ENCODE assay signal across 16 cellular contexts in genomic region chr12:47989023-47989417, GRCh38. TPM values are rescaled to one million over a fixed set of nuclear protein-coding genes. Genes with fewer than 3 reads are reported as not detected.
DNase-seq lines count a peak whose midpoint lies in the region; ATAC-seq and TF ChIP-seq lines count a peak whose summit lies in the region.
"Had no signal": no experiment of that assay in that cellular context is flagged by ENCODE, and none has a peak within 500 bp of the region (broad histone marks: within the 10 kb centered on the region; RNA-seq: fewer than 3 reads in every experiment).

No MANE protein-coding gene starts in this region.

- H3K27ac ChIP-seq in endodermal cell (ENCODE audit: low read depth, low read length) (peak overlapping the region; percentile 94), neural progenitor cell (no peak overlapping the region), suprapubic skin (no peak overlapping the region)
- H3K27ac ChIP-seq: C4-2B had no signal

- H3K4me3 Mint-ChIP-seq in activated naive CD8-positive, alpha-beta T cell treated with anti-CD3 and anti-CD28 coated beads, Interleukin-2, amount 10 ng/mL, durations not matched to agents 7 days and 5 days, result no peak overlapping the region
- H3K4me3 Mint-ChIP-seq in activated naive CD8-positive, alpha-beta T cell treated with anti-CD3 and anti-CD28 coated beads, Interleukin-2, amount 50 U/mL, for 24 hours, result no peak overlapping the region
- H3K4me3 Mint-ChIP-seq in endodermal cell, result no peak overlapping the region
- H3K4me3 Mint-ChIP-seq in neural progenitor cell, result peak overlapping the region; percentile 74

- no peaks in the 10 kb centered on the region for H3K79me2 ChIP-seq in neural progenitor cell (ENCODE audit: low read depth)

- H3K36me3 Mint-ChIP-seq in activated naive CD8-positive, alpha-beta T cell treated with anti-CD3 and anti-CD28 coated beads, Interleukin-2, amount 10 ng/mL, durations not matched to agents 7 days and 5 days, result no peaks in the 10 kb centered on the region
- no peaks in the 10 kb centered on the region for H3K36me3 Mint-ChIP-seq in activated naive CD8-positive, alpha-beta T cell treated with anti-CD3 and anti-CD28 coated beads, Interleukin-2, amount 50 U/mL, for 24 hours (ENCODE audit: low read depth)
- H3K36me3 Mint-ChIP-seq in endodermal cell (ENCODE audit: low read depth) (no peaks in the 10 kb centered on the region), neural progenitor cell (peaks cover 47% of the 10 kb centered on the region)

- H3K4me3 ChIP-seq in endodermal cell (ENCODE audit: low read length), result no peak overlapping the region
- H3K4me3 ChIP-seq in neural progenitor cell, result peak overlapping the region; percentile 26
- no peak overlapping the region for H3K4me3 ChIP-seq in suprapubic skin
- H3K4me3 ChIP-seq: GM12878, K562 had no signal

- no peaks in the 10 kb centered on the region for H3K9me3 Mint-ChIP-seq in activated naive CD8-positive, alpha-beta T cell treated with anti-CD3 and anti-CD28 coated beads, Interleukin-2, amount 10 ng/mL, durations not matched to agents 7 days and 5 days
- no peaks in the 10 kb centered on the region for H3K9me3 Mint-ChIP-seq in activated naive CD8-positive, alpha-beta T cell treated with anti-CD3 and anti-CD28 coated beads, Interleukin-2, amount 50 U/mL, for 24 hours
- H3K9me3 Mint-ChIP-seq in endodermal cell, result no peaks in the 10 kb centered on the region
- H3K9me3 Mint-ChIP-seq in neural progenitor cell, result no peaks in the 10 kb centered on the region

- no peak for TF ChIP-seq POLR2A in suprapubic skin (IDR thresholded peaks at IDR 0.05)

- H4K20me1 ChIP-seq in neural progenitor cell (ENCODE audit: low read depth), result peaks cover 55% of the 10 kb centered on the region

- H3K4me1 Mint-ChIP-seq in activated naive CD8-positive, alpha-beta T cell treated with anti-CD3 and anti-CD28 coated beads, Interleukin-2, amount 10 ng/mL, durations not matched to agents 7 days and 5 days, result peaks cover 21% of the 10 kb centered on the region
- H3K4me1 Mint-ChIP-seq in activated naive CD8-positive, alpha-beta T cell treated with anti-CD3 and anti-CD28 coated beads, Interleukin-2, amount 50 U/mL, for 24 hours, result peaks cover 26% of the 10 kb centered on the region
- H3K4me1 Mint-ChIP-seq in endodermal cell (peaks cover 11% of the 10 kb centered on the region), neural progenitor cell (peaks cover 60% of the 10 kb centered on the region)

- H3K27ac Mint-ChIP-seq in activated naive CD8-positive, alpha-beta T cell treated with anti-CD3 and anti-CD28 coated beads, Interleukin-2, amount 10 ng/mL, durations not matched to agents 7 days and 5 days, result peak overlapping the region; percentile 20
- no peak overlapping the region for H3K27ac Mint-ChIP-seq in activated naive CD8-positive, alpha-beta T cell treated with anti-CD3 and anti-CD28 coated beads, Interleukin-2, amount 50 U/mL, for 24 hours
- H3K27ac Mint-ChIP-seq in endodermal cell (no peak overlapping the region), neural progenitor cell (peak overlapping the region; percentile 97)

- WGBS in endodermal cell (ENCODE audit: insufficient coverage in 1 of 2, insufficient read length in 1 of 2), 2 experiments, result 93 to 94% methylated on average over 4 to 8 of the region's 8 CpGs
- 95% methylated on average over 8 of the region's 8 CpGs for WGBS in suprapubic skin

- TF ChIP-seq CTCF in endodermal cell (conservative IDR thresholded peaks at IDR 0.05) (no peak), neural progenitor cell (IDR thresholded peaks at IDR 0.05) (no peak), suprapubic skin (IDR thresholded peaks at IDR 0.05) (no peak)

- ATAC-seq in activated naive CD8-positive, alpha-beta T cell treated with anti-CD3 and anti-CD28 coated beads, Interleukin-2, amount 10 ng/mL, durations not matched to agents 7 days and 5 days (ENCODE audit: low read depth), result no peak
- ATAC-seq in activated naive CD8-positive, alpha-beta T cell treated with anti-CD3 and anti-CD28 coated beads, Interleukin-2, amount 50 U/mL, for 24 hours, result no peak
- ATAC-seq in HG03439 (IDR thresholded peaks at IDR 0.05; ENCODE audit: unreplicated experiment), result no peak
- ATAC-seq: GM12878, K562, Panc1 had no signal

- H3K36me3 ChIP-seq in endodermal cell (ENCODE audit: control insufficient read depth, insufficient read depth, low read length) (peaks cover 11% of the 10 kb centered on the region), neural progenitor cell (no peaks in the 10 kb centered on the region), suprapubic skin (no peaks in the 10 kb centered on the region)

- H3K27me3 Mint-ChIP-seq in activated naive CD8-positive, alpha-beta T cell treated with anti-CD3 and anti-CD28 coated beads, Interleukin-2, amount 10 ng/mL, durations not matched to agents 7 days and 5 days, result peaks cover 61% of the 10 kb centered on the region
- H3K27me3 Mint-ChIP-seq in activated naive CD8-positive, alpha-beta T cell treated with anti-CD3 and anti-CD28 coated beads, Interleukin-2, amount 50 U/mL, for 24 hours, result peaks cover 24% of the 10 kb centered on the region
- peaks cover 91% of the 10 kb centered on the region for H3K27me3 Mint-ChIP-seq in endodermal cell (ENCODE audit: insufficient read depth)
- H3K27me3 Mint-ChIP-seq in neural progenitor cell (ENCODE audit: insufficient read depth, low read depth), result peaks cover 16% of the 10 kb centered on the region

- H3F3A ChIP-seq in neural progenitor cell (ENCODE audit: low read depth), result peaks cover 29% of the 10 kb centered on the region

- H3K27me3 ChIP-seq in endodermal cell (ENCODE audit: control insufficient read depth, insufficient read depth, low read length, poor library complexity, severe bottlenecking) (peaks cover 9% of the 10 kb centered on the region), neural progenitor cell (peaks cover 9% of the 10 kb centered on the region), suprapubic skin (no peaks in the 10 kb centered on the region)

- H3K9ac ChIP-seq in endodermal cell (ENCODE audit: extremely low read depth, low read length, poor library complexity, severe bottlenecking) (no peak overlapping the region), neural progenitor cell (no peak overlapping the region)

- no peak for TF ChIP-seq EP300 in suprapubic skin (IDR thresholded peaks at IDR 0.05)

- no peaks in the 10 kb centered on the region for H3K9me3 ChIP-seq in endodermal cell (ENCODE audit: control insufficient read depth, low read length)
- no peaks in the 10 kb centered on the region for H3K9me3 ChIP-seq in neural progenitor cell (ENCODE audit: low read depth)
- H3K9me3 ChIP-seq in suprapubic skin, result no peaks in the 10 kb centered on the region

- peak overlapping the region; percentile 79 for H3K4me2 ChIP-seq in neural progenitor cell

- H3K4me1 ChIP-seq in endodermal cell (ENCODE audit: control insufficient read depth, insufficient read depth, low read length) (no peaks in the 10 kb centered on the region), neural progenitor cell (peaks cover 48% of the 10 kb centered on the region), suprapubic skin (peaks cover 4% of the 10 kb centered on the region)

- H2AFZ ChIP-seq in neural progenitor cell (replicated peaks), result no peak overlapping the region

- POLR2A ChIA-PET in activated naive CD8-positive, alpha-beta T cell treated with anti-CD3 and anti-CD28 coated beads, Interleukin-2, amount 10 ng/mL, durations not matched to agents 7 days and 5 days (lab: Charles Lee), result no interaction called here

- DNase-seq in activated naive CD8-positive, alpha-beta T cell treated with anti-CD3 and anti-CD28 coated beads, Interleukin-2, amount 10 ng/mL, durations not matched to agents 7 days and 5 days, result no peak
- DNase-seq in activated naive CD8-positive, alpha-beta T cell treated with anti-CD3 and anti-CD28 coated beads, Interleukin-2, amount 50 U/mL, for 24 hours, result no peak
- DNase-seq in endodermal cell (no peak), neural progenitor cell (ENCODE audit: low spot score) (no peak), suprapubic skin (ENCODE audit: low spot score in 2 of 2) (peak; percentile 40 to 42), NCI-H2029 treated with DMSO at 0.1 percent for 48 hours (lab: John Stamatoyannopoulos, UW) (no peak), T-helper 1 cell (no peak)
- DNase-seq: DMS 273 treated with DMSO at 0.1 percent for 48 hours, GDM1, NCI-H1930, NCI-H510A had no signal

RNA-seq across cellular contexts. Expression of gene COL2A1, which starts 15.3 kb away (rescaled TPM):
- not detected for total RNA-seq in activated naive CD8-positive, alpha-beta T cell treated with anti-CD3 and anti-CD28 coated beads, Interleukin-2, amount 10 ng/mL, durations not matched to agents 7 days and 5 days
- total RNA-seq in endodermal cell (10 to 100 TPM; 12.4 to 21.0 TPM), neural progenitor cell (ENCODE audit: low replicate concordance) (69.1 and 330 TPM in 2 replicates), suprapubic skin (not detected)
- 365 TPM for polyA plus RNA-seq in endodermal cell (2013, experiment 1 of 2)
- polyA plus RNA-seq in endodermal cell (2013, experiment 2 of 2), result 366 TPM
- total RNA-seq: K562 had no signal

RNA-seq across cellular contexts. Expression of gene TMEM106C, which starts 25.6 kb away (rescaled TPM):
- total RNA-seq in activated naive CD8-positive, alpha-beta T cell treated with anti-CD3 and anti-CD28 coated beads, Interleukin-2, amount 10 ng/mL, durations not matched to agents 7 days and 5 days, result 100 to 1,000 TPM; 111 to 115 TPM
- total RNA-seq in endodermal cell (10 to 100 TPM; 17.3 to 61.6 TPM), neural progenitor cell (ENCODE audit: low replicate concordance) (87.5 and 115 TPM in 2 replicates), suprapubic skin (10 to 100 TPM; 36.8 to 52.9 (median 46.5) TPM)
- 120 TPM for polyA plus RNA-seq in endodermal cell (2013, experiment 1 of 2)
- 114 TPM for polyA plus RNA-seq in endodermal cell (2013, experiment 2 of 2)

Comparison
In these comparisons a context has a peak if more than half of its experiments do, and no peak if none do; other contexts are left out.
1. H3K27ac Mint-ChIP-seq: peak in activated naive CD8-positive, alpha-beta T cell treated with anti-CD3 and anti-CD28 coated beads, Interleukin-2, amount 10 ng/mL, durations not matched to agents 7 days and 5 days (single experiment) and neural progenitor cell (single experiment); none in activated naive CD8-positive, alpha-beta T cell treated with anti-CD3 and anti-CD28 coated beads, Interleukin-2, amount 50 U/mL, for 24 hours (single experiment) and endodermal cell (single experiment).
2. DNase-seq: peak in suprapubic skin (2 of 2); none in activated naive CD8-positive, alpha-beta T cell treated with anti-CD3 and anti-CD28 coated beads, Interleukin-2, amount 10 ng/mL, durations not matched to agents 7 days and 5 days (single experiment), activated naive CD8-positive, alpha-beta T cell treated with anti-CD3 and anti-CD28 coated beads, Interleukin-2, amount 50 U/mL, for 24 hours (single experiment), endodermal cell (single experiment), neural progenitor cell (single experiment), NCI-H2029 treated with DMSO at 0.1 percent for 48 hours (single experiment) and T-helper 1 cell (0 of 5).
3. RNA of gene COL2A1, which starts 15.3 kb away (total RNA-seq): 69.1 to 330 TPM in neural progenitor cell and 12.4 to 21.0 TPM in endodermal cell; not detected in suprapubic skin and not detected in activated naive CD8-positive, alpha-beta T cell treated with anti-CD3 and anti-CD28 coated beads, Interleukin-2, amount 10 ng/mL, durations not matched to agents 7 days and 5 days; every median in the first group is over 10 times any median in the second.